Comparison of ENCODE assay signal across 19 cellular contexts in genomic region chr10:89348458-89348857, GRCh38. TPM values are rescaled to one million over a fixed set of nuclear protein-coding genes. Genes with fewer than 3 reads are reported as not detected.
DNase-seq lines count a peak whose midpoint lies in the region; ATAC-seq and TF ChIP-seq lines count a peak whose summit lies in the region.
"Had no signal": no experiment of that assay in that cellular context is flagged by ENCODE, and none has a peak within 500 bp of the region (broad histone marks: within the 10 kb centered on the region; RNA-seq: fewer than 3 reads in every experiment).

No MANE protein-coding gene starts in this region.

- intact Hi-C loops in Caco-2 (cut with micrococcal nuclease; ENCODE audit: unreplicated experiment) = no loop called here

- no TSS peak for BruUV-seq in Caco-2 (replicated peaks; lab: Mats Ljungman, UMichigan)

- no peak for ATAC-seq in GM21381 (IDR thresholded peaks at IDR 0.05; ENCODE audit: unreplicated experiment)

- H3K9me3 Mint-ChIP-seq in Caco-2 (ENCODE audit: unreplicated experiment) = no peaks in the 10 kb centered on the region

- H4K20me1 ChIP-seq in hepatocyte (ENCODE audit: insufficient read depth, poor library complexity, severe bottlenecking) = no peaks in the 10 kb centered on the region

- H3K9me2 ChIP-seq in hepatocyte (replicated peaks; ENCODE audit: insufficient read depth) = no peaks in the 10 kb centered on the region

- DNase-seq in Caco-2 (no peak), MV-4-11 (lab: John Stamatoyannopoulos, UW) (peak; percentile 20), hepatocyte (ENCODE audit: low spot score) (no peak), 8988T (no peak), putamen (ENCODE audit: low spot score) (no peak)
- DNase-seq: activated CD4-positive, alpha-beta T cell treated with anti-CD3 and anti-CD28 coated beads, Interleukin-2, amount 50 U/mL, for 48 hours; activated T-cell treated with anti-CD3 and anti-CD28 coated beads, Interleukin-2, amount 50 U/mL, for 24 hours; BE2C; DMS153; effector memory CD4-positive, alpha-beta T cell; NCI-H1048; NCI-H748 treated with DMSO at 0.1 percent for 48 hours; Peyer's patch had no signal

- H3K79me2 ChIP-seq in hepatocyte = no peaks in the 10 kb centered on the region

- H3K4me2 ChIP-seq in hepatocyte = peak overlapping the region; percentile 50

- H2AFZ ChIP-seq in hepatocyte = no peak overlapping the region

- peak overlapping the region; percentile 93 for H3K27ac Mint-ChIP-seq in Caco-2 (ENCODE audit: unreplicated experiment)
- H3K27ac Mint-ChIP-seq: activated naive CD8-positive, alpha-beta T cell; activated T-cell treated with anti-CD3 and anti-CD28 coated beads, Interleukin-2, amount 50 U/mL, for 24 hours had no signal

- H3K27me3 ChIP-seq in Caco-2 (replicated peaks; ENCODE audit: control insufficient read depth, insufficient read depth, low read length) (no peaks in the 10 kb centered on the region), hepatocyte (no peaks in the 10 kb centered on the region), skeletal muscle tissue (ENCODE audit: control insufficient read depth in 3 of 3, insufficient read depth in 3 of 3, low read length in 3 of 3) (no peaks in the 10 kb centered on the region)
- H3K27me3 ChIP-seq: BE2C, Peyer's patch had no signal

- H3K27ac ChIP-seq in hepatocyte = peak overlapping the region; percentile 96
- peak overlapping the region; percentile 57 for H3K27ac ChIP-seq in skeletal muscle tissue (ENCODE audit: low read depth, low read length)

- POLR2A ChIA-PET in Caco-2 (lab: Charles Lee) = no interaction called here

- H3K36me3 Mint-ChIP-seq in Caco-2 (ENCODE audit: insufficient read depth, unreplicated experiment) = peaks cover 12% of the 10 kb centered on the region

- H3K4me1 ChIP-seq in Caco-2 (peaks cover 63% of the 10 kb centered on the region), hepatocyte (ENCODE audit: insufficient read depth) (peaks cover 58% of the 10 kb centered on the region), skeletal muscle tissue (ENCODE audit: control insufficient read depth in 3 of 3, insufficient read depth in 3 of 3, low read length in 3 of 3) (peaks cover 25 to 34% (median 25%) of the 10 kb centered on the region in 3 donors)
- H3K4me1 ChIP-seq: BE2C had no signal

- CTCF ChIA-PET in Caco-2 (lab: Charles Lee) = no interaction called here

- H3K9ac ChIP-seq in skeletal muscle tissue (ENCODE audit: low read depth in 1 of 3, low read length in 3 of 3) = no peak overlapping the region

- H3K36me3 ChIP-seq in Caco-2 (ENCODE audit: control insufficient read depth, insufficient read depth, low read length) = no peaks in the 10 kb centered on the region
- no peaks in the 10 kb centered on the region for H3K36me3 ChIP-seq in hepatocyte (replicated peaks; ENCODE audit: insufficient read depth, low read depth)
- no peaks in the 10 kb centered on the region for H3K36me3 ChIP-seq in skeletal muscle tissue (ENCODE audit: control insufficient read depth in 3 of 3, insufficient read depth in 3 of 3, low read length in 3 of 3)
- H3K36me3 ChIP-seq: BE2C, Peyer's patch had no signal

- H3K4me3 ChIP-seq in Caco-2 (ENCODE audit: low read depth, low read length) (no peak overlapping the region), hepatocyte (no peak overlapping the region), skeletal muscle tissue (ENCODE audit: low read length in 3 of 3) (no peak overlapping the region)
- H3K4me3 ChIP-seq: Peyer's patch had no signal

- no peak overlapping the region for H3K4me3 Mint-ChIP-seq in Caco-2 (ENCODE audit: unreplicated experiment)
- H3K4me3 Mint-ChIP-seq: activated naive CD8-positive, alpha-beta T cell; activated T-cell treated with anti-CD3 and anti-CD28 coated beads, Interleukin-2, amount 50 U/mL, for 24 hours had no signal

- TF ChIP-seq CTCF in Caco-2 (IDR thresholded peaks at IDR 0.05; ENCODE audit: insufficient read depth in 1 of 2, low read depth in 1 of 2, low read length in 1 of 2, severe bottlenecking in 1 of 2, unreplicated experiment in 1 of 2) = no peak
- TF ChIP-seq CTCF in hepatocyte (IDR thresholded peaks at IDR 0.05; ENCODE audit: poor library complexity) = no peak

- WGBS in hepatocyte (ENCODE audit: low lambda C conversion rate, missing lambda C conversion rate) = 52% methylated on average over 5 of the region's 5 CpGs

- no peaks in the 10 kb centered on the region for H3K27me3 Mint-ChIP-seq in Caco-2 (ENCODE audit: insufficient read depth, unreplicated experiment)

- H3K9me3 ChIP-seq in Caco-2 (no peaks in the 10 kb centered on the region), hepatocyte (ENCODE audit: low read depth) (no peaks in the 10 kb centered on the region), skeletal muscle tissue (ENCODE audit: control insufficient read depth in 3 of 3, low read length in 3 of 3) (no peaks in the 10 kb centered on the region)
- H3K9me3 ChIP-seq: BE2C, Peyer's patch had no signal

- peaks cover 46% of the 10 kb centered on the region for H3K4me1 Mint-ChIP-seq in Caco-2 (ENCODE audit: low read depth, unreplicated experiment)

RNA-seq across cellular contexts. Expression of gene IFIT3, which starts 20.7 kb away (rescaled TPM):
- total RNA-seq in Caco-2 (2022) (1.5 and 1.8 TPM in 2 replicates), hepatocyte (10.5 and 10.8 TPM in 2 replicates), skeletal muscle tissue (12.0 TPM)
- 6.9 and 8.6 TPM in 2 replicates for polyA plus RNA-seq in hepatocyte

RNA-seq across cellular contexts. Expression of gene IFIT1B, which starts 29.4 kb away (rescaled TPM):
- total RNA-seq in Caco-2 (2022) = not detected in 2 replicates
- total RNA-seq in hepatocyte = not detected in 2 replicates
- polyA plus RNA-seq in hepatocyte = not detected in 2 replicates
- total RNA-seq in skeletal muscle tissue = 2.1 TPM
- total RNA-seq: bronchial epithelial cell, Peyer's patch, pulmonary artery endothelial cell, subcutaneous adipose tissue had no signal

RNA-seq across cellular contexts. Expression of gene IFIT1, which starts 44.0 kb away (rescaled TPM):
- total RNA-seq in Caco-2 (2022) (4.3 and 5.4 TPM in 2 replicates), hepatocyte (14.7 and 15.1 TPM in 2 replicates), skeletal muscle tissue (34.4 TPM)
- polyA plus RNA-seq in hepatocyte = 5.6 and 8.2 TPM in 2 replicates

RNA-seq across cellular contexts. Expression of gene IFIT2, which starts 46.6 kb away (rescaled TPM):
- total RNA-seq in Caco-2 (2022) (0.43 and 0.56 TPM in 2 replicates), hepatocyte (3.9 and 4.6 TPM in 2 replicates), skeletal muscle tissue (6.8 TPM)
- polyA plus RNA-seq in hepatocyte = 2.4 and 2.9 TPM in 2 replicates
